24 cellular contexts compared by ENCODE assay signal in genomic region chr12:20731274-20731673, GRCh38. TPM values are rescaled to one million over a fixed set of nuclear protein-coding genes. Genes with fewer than 3 reads are reported as not detected.
DNase-seq lines count a peak whose midpoint lies in the region; ATAC-seq, FAIRE-seq and TF ChIP-seq lines count a peak whose summit lies in the region.
"Had no signal": no experiment of that assay in that cellular context is flagged by ENCODE, and none has a peak within 500 bp of the region (broad histone marks: within the 10 kb centered on the region; RNA-seq: fewer than 3 reads in every experiment).

No MANE protein-coding gene starts in this region.

- no peak for TF ChIP-seq EP300 in A549 (IDR thresholded peaks at IDR 0.05)

- H3K9ac ChIP-seq in HCT116 (ENCODE audit: low read length) (no peak overlapping the region), PC-3 (ENCODE audit: low read length) (no peak overlapping the region), endothelial cell of umbilical vein (replicated peaks; ENCODE audit: extremely low read depth, insufficient read depth, low read length) (no peak overlapping the region)

- DNase-seq in A549 (ENCODE audit: low read depth in 1 of 2, low spot score in 1 of 2): peak in 1 of 2 experiments; percentile 9
- no peak for DNase-seq in HCT116 (ENCODE audit: low read depth, low spot score)
- no peak for DNase-seq in PC-3
- no peak for DNase-seq in endothelial cell of umbilical vein (ENCODE audit: low read depth, low spot score)
- DNase-seq in NCI-H526 treated with DMSO at 0.1 percent for 48 hours (lab: John Stamatoyannopoulos, UW): no peak
- DNase-seq: Caco-2; CD4-positive, alpha-beta memory T cell; DMS153; NCI-H1694 treated with DMSO at 0.1 percent for 48 hours; NCI-H748 treated with DMSO at 0.1 percent for 48 hours; Peyer's patch; T-helper 17 cell had no signal

- H4K20me1 ChIP-seq in HCT116 (ENCODE audit: insufficient read depth) (no peaks in the 10 kb centered on the region), PC-3 (ENCODE audit: low read length) (no peaks in the 10 kb centered on the region), endothelial cell of umbilical vein (replicated peaks; ENCODE audit: control insufficient read depth, extremely low read depth, insufficient read depth, low read length) (no peaks in the 10 kb centered on the region)

- no peaks in the 10 kb centered on the region for H3K9me2 ChIP-seq in HCT116 (ENCODE audit: insufficient read depth)
- no peaks in the 10 kb centered on the region for H3K9me2 ChIP-seq in PC-3 (replicated peaks; ENCODE audit: low read length)

- ATAC-seq in A549: no peak
- ATAC-seq in HCT116: no peak
- no peak for ATAC-seq in PC-3
- no peak for ATAC-seq in GM21367 (IDR thresholded peaks at IDR 0.05; ENCODE audit: unreplicated experiment)
- ATAC-seq in HG02981 (IDR thresholded peaks at IDR 0.05; ENCODE audit: unreplicated experiment): no peak
- ATAC-seq in GM19351 (IDR thresholded peaks at IDR 0.05; ENCODE audit: unreplicated experiment): no peak
- ATAC-seq: K562, T-helper 17 cell had no signal

- CTCF ChIA-PET in A549 (lab: Yijun Ruan, JAX): interaction anchor here (1.0 kb wide), 1 partner anchor 219 kb away, joined by 3 read pairs; no protein-coding TSS in a partner anchor
- CTCF ChIA-PET in HCT116 (lab: Charles Lee): no interaction called here
- CTCF ChIA-PET in PC-3 (lab: Charles Lee): no interaction called here
- CTCF ChIA-PET in endothelial cell of umbilical vein (lab: Charles Lee): no interaction called here

- no peaks in the 10 kb centered on the region for H3K9me1 ChIP-seq in endothelial cell of umbilical vein (replicated peaks; ENCODE audit: control insufficient read depth, extremely low read depth, insufficient read depth, low read length)

- no TSS peak for BruUV-seq in HCT116 (replicated peaks; lab: Mats Ljungman, UMichigan)
- BruUV-seq in PC-3 (replicated peaks; lab: Mats Ljungman, UMichigan): no TSS peak
- BruUV-seq in endothelial cell of umbilical vein (replicated peaks; lab: Mats Ljungman, UMichigan): no TSS peak

- no peaks in the 10 kb centered on the region for H3K79me2 ChIP-seq in HCT116 (ENCODE audit: insufficient read depth, low read length)
- H3K79me2 ChIP-seq in PC-3 (ENCODE audit: low read length): no peaks in the 10 kb centered on the region
- no peaks in the 10 kb centered on the region for H3K79me2 ChIP-seq in endothelial cell of umbilical vein (ENCODE audit: control insufficient read depth, insufficient read depth, low read length)

- FAIRE-seq in A549 (lab: Jason Lieb, UNC): peak; percentile 36
- FAIRE-seq in endothelial cell of umbilical vein (lab: Jason Lieb, UNC): peak; percentile 56
- FAIRE-seq: G401.6, GM12892, GM18507, H1, K562 had no signal

- TF ChIP-seq CTCF in A549 (IDR thresholded peaks at IDR 0.05) (peak; percentile 23; the same call in 1 of the 3 replicates), HCT116 (IDR thresholded peaks at IDR 0.05 in 2 of 3, conservative IDR thresholded peaks at IDR 0.05 in 1 of 3; ENCODE audit: borderline replicate concordance in 1 of 3, insufficient read depth in 1 of 3, low read depth in 2 of 3, low read length in 2 of 3) (no peak), PC-3 (conservative IDR thresholded peaks at IDR 0.05; ENCODE audit: low read depth, low read length) (0 out of 2 replicates have a peak, but pooled peaks have one; percentile 22), endothelial cell of umbilical vein (IDR thresholded peaks at IDR 0.05; ENCODE audit: extremely low read depth in 1 of 2, insufficient read depth in 1 of 2, low read depth in 1 of 2, low read length in 2 of 2) (no peak)

- RAD21 ChIA-PET in HCT116 (lab: Charles Lee; ENCODE audit: low non-redundant PET in 1 of 2, low total read pairs in 2 of 2, uncharacterized antibody in 2 of 2, unreplicated experiment in 2 of 2): no interaction called here

- H3K36me3 ChIP-seq in HCT116 (ENCODE audit: control insufficient read depth in 1 of 2, insufficient read depth in 2 of 2, low read length in 2 of 2) (no peaks in the 10 kb centered on the region), PC-3 (ENCODE audit: low read depth, low read length) (no peaks in the 10 kb centered on the region), endothelial cell of umbilical vein (ENCODE audit: control insufficient read depth in 2 of 2, extremely low read depth in 1 of 2, insufficient read depth in 2 of 2, low read length in 2 of 2) (no peaks in the 10 kb centered on the region)
- H3K36me3 ChIP-seq: Peyer's patch, SJSA1 had no signal

- H3K4me1 ChIP-seq in A549 (peaks cover 4% of the 10 kb centered on the region; the same call in 1 of the 3 replicates), HCT116 (ENCODE audit: control insufficient read depth in 1 of 2, insufficient read depth in 2 of 2, low read length in 2 of 2) (no peaks in the 10 kb centered on the region), PC-3 (ENCODE audit: insufficient read depth, low read length) (no peaks in the 10 kb centered on the region), endothelial cell of umbilical vein (ENCODE audit: control insufficient read depth, extremely low read depth, insufficient read depth, low read length) (no peaks in the 10 kb centered on the region)
- H3K4me1 ChIP-seq: Peyer's patch, SJSA1 had no signal

- dilution Hi-C loops in endothelial cell of umbilical vein (cut with MboI; ENCODE audit: extremely low pct_ligation_motif_present, low sequenced_read_pairs): no loop called here

- H3K4me3 ChIP-seq in A549 (no peak overlapping the region), HCT116 (replicated peaks in 1 of 2; ENCODE audit: low read depth in 1 of 2, low read length in 2 of 2) (no peak overlapping the region), PC-3 (ENCODE audit: low read length) (no peak overlapping the region), endothelial cell of umbilical vein (replicated peaks in 1 of 3; ENCODE audit: insufficient read depth in 1 of 3, low read depth in 1 of 3, low read length in 3 of 3) (no peak overlapping the region)
- H3K4me3 ChIP-seq: K562, Peyer's patch, SJSA1 had no signal

- POLR2A ChIA-PET in A549 (lab: Yijun Ruan, JAX) (no interaction called here), HCT116 (lab: Charles Lee) (no interaction called here), PC-3 (lab: Charles Lee; ENCODE audit: unreplicated experiment) (no interaction called here), endothelial cell of umbilical vein (lab: Charles Lee) (no interaction called here)

- no peak for TF ChIP-seq POLR2A in A549 (IDR thresholded peaks at IDR 0.05; ENCODE audit: low read length)
- TF ChIP-seq POLR2A in HCT116 (IDR thresholded peaks at IDR 0.05; ENCODE audit: borderline replicate concordance, extremely low read depth, insufficient read depth, insufficient read length): no peak
- TF ChIP-seq POLR2A in endothelial cell of umbilical vein (IDR thresholded peaks at IDR 0.05; ENCODE audit: low read depth, low read length): no peak

- TF ChIP-seq RAD21 in A549 (conservative IDR thresholded peaks at IDR 0.05 in 1 of 2, IDR thresholded peaks at IDR 0.05 in 1 of 2) (peak; percentile 36 to 53; a peak in 3 of 5 replicates), HCT116 (IDR thresholded peaks at IDR 0.05; ENCODE audit: low read depth) (peak; percentile 30)

- H3K27ac ChIP-seq in A549 (no peak overlapping the region), HCT116 (ENCODE audit: low read depth, low read length) (no peak overlapping the region), PC-3 (ENCODE audit: low read length) (no peak overlapping the region), endothelial cell of umbilical vein (ENCODE audit: insufficient read depth, low read depth, low read length) (no peak overlapping the region)
- H3K27ac ChIP-seq: Peyer's patch, SJSA1 had no signal

- H2AFZ ChIP-seq in HCT116 (ENCODE audit: low read depth, low read length, poor library complexity, severe bottlenecking) (no peak overlapping the region), PC-3 (ENCODE audit: low read length) (no peak overlapping the region), endothelial cell of umbilical vein (ENCODE audit: low read depth, low read length) (no peak overlapping the region)

- H3K27me3 ChIP-seq in HCT116 (ENCODE audit: insufficient read depth, low read length) (no peaks in the 10 kb centered on the region), PC-3 (ENCODE audit: low read length) (no peaks in the 10 kb centered on the region), endothelial cell of umbilical vein (ENCODE audit: control insufficient read depth in 2 of 2, insufficient read depth in 2 of 2, low read length in 2 of 2) (no peaks in the 10 kb centered on the region)
- H3K27me3 ChIP-seq: Peyer's patch, SJSA1 had no signal

- H3K9me3 ChIP-seq in A549 (no peaks in the 10 kb centered on the region), HCT116 (ENCODE audit: control insufficient read depth in 1 of 2, insufficient read depth in 1 of 2, low read depth in 1 of 2, low read length in 2 of 2) (no peaks in the 10 kb centered on the region), PC-3 (ENCODE audit: low read length) (no peaks in the 10 kb centered on the region), endothelial cell of umbilical vein (replicated peaks; ENCODE audit: control insufficient read depth, insufficient read depth, low read length) (no peaks in the 10 kb centered on the region)
- H3K9me3 ChIP-seq: Caco-2, Peyer's patch, SJSA1 had no signal

- intact Hi-C loops in HCT116 (cut with micrococcal nuclease): no loop called here
- intact Hi-C loops in PC-3 (cut with micrococcal nuclease): loop anchor here (5.0 to 10.0 kb wide), 2 partner anchors 336 to 444 kb away; no protein-coding TSS in a partner anchor
- intact Hi-C loops in endothelial cell of umbilical vein (cut with micrococcal nuclease): loop anchor here (1.0 kb wide), 1 partner anchor 439 kb away; no protein-coding TSS in a partner anchor

- 77% methylated on average over 1 of the region's 1 CpG for WGBS in A549 (ENCODE audit: missing lambda C conversion rate)

- H3K4me2 ChIP-seq in A549: no peak overlapping the region
- no peak overlapping the region for H3K4me2 ChIP-seq in HCT116 (ENCODE audit: low read length)
- H3K4me2 ChIP-seq in PC-3 (ENCODE audit: low read length): no peak overlapping the region
- H3K4me2 ChIP-seq in endothelial cell of umbilical vein (ENCODE audit: insufficient read depth, low read length): no peak overlapping the region

- H3F3A ChIP-seq in PC-3 (ENCODE audit: low read length, unreplicated experiment): no peaks in the 10 kb centered on the region

RNA-seq across cellular contexts. Expression of gene SLCO1C1, which starts 36.1 kb away (rescaled TPM):
- polyA plus RNA-seq in A549 (2011; rRNA removed): 0.05 and 0.09 TPM in 2 replicates
- polyA plus RNA-seq in A549 (2012; cell fraction: cytosol; rRNA removed): not detected in 2 replicates
- not detected in 2 replicates for polyA plus RNA-seq in A549 (2012; cell fraction: nucleus; rRNA removed)
- polyA plus RNA-seq in A549 (2017; fragmentation: RNase III; extraction: RNeasy Plus Mini Kit Qiagen cat#74134 plus additional on column Dnase treatment): 0.03 to 0.06 TPM in 2 of 3 replicates, not detected in the other
- 0.39 and 0.54 TPM in 2 replicates for polyA minus RNA-seq in A549 (2011; rRNA and poly(A)+ RNA removed)
- not detected for total RNA-seq in HCT116 (2021; ENCODE audit: unreplicated experiment)
- polyA plus RNA-seq in HCT116 (2012): 0.03 TPM in 1 of 2 replicates, not detected in the other
- total RNA-seq in PC-3 (2014; rRNA removed): not detected in 2 replicates
- total RNA-seq in endothelial cell of umbilical vein: 0.66 and 1.9 TPM in 2 replicates
- 0.06 and 0.07 TPM in 2 replicates for polyA plus RNA-seq in endothelial cell of umbilical vein
- not detected in 2 replicates for polyA plus RNA-seq in endothelial cell of umbilical vein (2011; cell fraction: cytosol; rRNA removed)
- polyA plus RNA-seq in endothelial cell of umbilical vein (2011; cell fraction: nucleus; rRNA removed): 1.4 and 2.0 TPM in 2 replicates
- not detected in 2 replicates for polyA plus RNA-seq in endothelial cell of umbilical vein (2012)
- 1.1 and 5.0 TPM in 2 replicates for polyA minus RNA-seq in endothelial cell of umbilical vein
- 1.3 TPM for polyA minus RNA-seq in endothelial cell of umbilical vein (2011; cell fraction: cytosol; rRNA and poly(A)+ RNA removed)
- polyA minus RNA-seq in endothelial cell of umbilical vein (2011; cell fraction: nucleus; rRNA and poly(A)+ RNA removed): 25.9 and 26.7 TPM in 2 replicates
- total RNA-seq: Caco-2; CD4-positive, alpha-beta memory T cell; Daoy; K562; LHCN-M2; SJSA1; T-helper 17 cell had no signal
- polyA plus RNA-seq: BJ; CD4-positive, alpha-beta memory T cell; K562 had no signal

Comparison
In these comparisons a context has a peak if more than half of its experiments do, and no peak if none do; other contexts are left out.
1. CTCF ChIP-seq: peak in A549 (single experiment) and PC-3 (single experiment); none in HCT116 (0 of 3) and endothelial cell of umbilical vein (0 of 2).
2. Of the 6 proteins assayed by ChIP-seq in both A549 and HCT116: peak only in A549: CTCF; only in HCT116: none; in both: RAD21; in neither: 4.